Comparison of ENCODE assay signal across 1 cellular context in the genomic region with DNA sequence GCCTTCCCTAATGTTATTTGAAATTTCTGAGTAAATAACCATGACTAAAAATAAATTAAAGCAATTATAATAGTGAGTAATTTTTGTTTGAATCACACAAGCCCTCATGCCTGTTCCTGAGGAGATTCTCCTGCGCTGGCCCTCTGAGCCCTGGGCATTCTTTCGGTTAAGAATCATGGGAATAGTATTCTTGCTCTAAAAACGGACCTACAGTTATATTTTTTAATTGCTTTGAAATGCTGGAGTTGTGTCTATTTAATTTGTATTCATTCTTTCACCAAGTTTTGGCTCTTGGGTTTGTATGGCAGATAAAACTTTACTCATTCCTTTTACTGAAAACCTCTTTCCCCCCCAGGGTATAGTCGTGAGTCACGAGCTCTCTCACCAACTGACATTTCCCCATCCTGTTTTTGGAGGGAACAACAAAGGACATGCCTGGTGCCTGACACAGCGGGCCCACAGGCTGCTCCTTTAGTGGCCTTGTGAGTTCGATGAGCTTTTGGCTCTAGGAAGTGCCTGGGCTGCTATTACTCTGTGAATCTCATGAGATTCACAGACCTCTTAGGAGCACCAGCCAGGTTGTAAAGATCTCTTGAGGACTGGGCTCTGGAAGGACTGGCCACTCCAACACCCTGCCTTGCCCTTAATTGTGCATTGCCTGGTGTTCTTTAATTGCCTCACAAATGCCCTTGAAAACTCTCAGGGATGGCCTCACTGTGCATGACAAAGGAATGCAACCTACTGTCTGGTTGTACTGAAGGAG.
TF ChIP-seq lines count a peak whose summit lies in the region.

No MANE protein-coding gene starts in this region.

TF ChIP-seq in HEK293, 187 proteins besides CTCF, POLR2A, EP300 and RAD21 (continued from another document):
- TF ChIP-seq, protein P1, sequence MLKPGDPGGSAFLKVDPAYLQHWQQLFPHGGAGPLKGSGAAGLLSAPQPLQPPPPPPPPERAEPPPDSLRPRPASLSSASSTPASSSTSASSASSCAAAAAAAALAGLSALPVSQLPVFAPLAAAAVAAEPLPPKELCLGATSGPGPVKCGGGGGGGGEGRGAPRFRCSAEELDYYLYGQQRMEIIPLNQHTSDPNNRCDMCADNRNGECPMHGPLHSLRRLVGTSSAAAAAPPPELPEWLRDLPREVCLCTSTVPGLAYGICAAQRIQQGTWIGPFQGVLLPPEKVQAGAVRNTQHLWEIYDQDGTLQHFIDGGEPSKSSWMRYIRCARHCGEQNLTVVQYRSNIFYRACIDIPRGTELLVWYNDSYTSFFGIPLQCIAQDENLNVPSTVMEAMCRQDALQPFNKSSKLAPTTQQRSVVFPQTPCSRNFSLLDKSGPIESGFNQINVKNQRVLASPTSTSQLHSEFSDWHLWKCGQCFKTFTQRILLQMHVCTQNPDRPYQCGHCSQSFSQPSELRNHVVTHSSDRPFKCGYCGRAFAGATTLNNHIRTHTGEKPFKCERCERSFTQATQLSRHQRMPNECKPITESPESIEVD (tag by site-specific recombination; IDR thresholded peaks at IDR 0.05) = no peak
- TF ChIP-seq ZBTB17 (tag by site-specific recombination; IDR thresholded peaks at IDR 0.05) = peak; percentile 61; the same call in 1 of the 2 replicates
